ENCODE assay signal across 1 cellular context in genomic region chr5:138579517-138579863, GRCh38.
A peak's percentile ranks its signal among the peaks of the same experiment; 100 is the strongest.
TF ChIP-seq lines count a peak whose summit lies in the region.

No MANE protein-coding gene starts in this region.

TF ChIP-seq in HepG2, 621 proteins besides CTCF, POLR2A, EP300 and RAD21:
- TF ChIP-seq TEAD3 (CRISPR knock-in tag; optimal IDR thresholded peaks at IDR 0.05; ENCODE audit: borderline replicate concordance): peak; percentile 1
- TF ChIP-seq ZNF260 (CRISPR knock-in tag; IDR thresholded peaks at IDR 0.05; ENCODE audit: borderline replicate concordance, low read depth): no peak
TF ChIP-seq in HepG2: peak in this region for 1.
